ENCODE assay signal across 20 cellular contexts in the genomic region with DNA sequence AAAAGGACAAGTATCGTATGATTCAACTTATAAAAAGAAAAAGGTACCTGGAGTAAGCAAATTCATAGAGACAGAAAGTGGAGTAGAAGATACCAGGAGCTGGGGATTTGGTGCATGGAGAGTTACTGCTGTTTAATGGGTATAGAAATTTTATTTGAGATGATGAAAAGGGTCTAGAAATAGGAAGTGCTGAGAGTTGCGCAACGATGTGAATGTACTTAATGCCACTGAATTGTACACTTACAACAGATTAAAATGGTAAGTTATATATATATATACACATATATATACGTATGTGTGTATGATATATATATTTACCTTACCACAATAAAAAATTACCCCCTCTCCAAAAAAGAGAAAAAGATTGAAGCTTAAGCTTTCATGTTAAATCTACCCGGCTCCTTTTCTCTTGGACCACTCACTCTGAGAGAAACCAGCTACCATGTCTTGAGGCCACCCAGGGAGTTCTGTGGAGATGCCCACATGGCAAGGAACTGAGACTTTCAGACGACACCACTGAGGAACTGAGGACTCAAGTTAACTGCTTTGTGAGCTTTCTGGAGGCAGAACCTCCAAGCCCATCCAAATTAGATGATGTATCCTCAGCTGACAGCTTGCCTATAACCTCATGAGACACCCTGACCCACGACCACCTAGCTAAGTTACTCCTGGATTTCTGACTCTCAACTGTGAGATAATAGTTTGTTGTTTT.
"Had no signal": no experiment of that assay in that cellular context is flagged by ENCODE, and none has a peak within 500 bp of the region (broad histone marks: within the 10 kb centered on the region; RNA-seq: fewer than 3 reads in every experiment).

No MANE protein-coding gene starts in this region.

- H2AFZ ChIP-seq: parathyroid adenoma had no signal

- DNase-seq: activated CD4-positive, alpha-beta T cell treated with anti-CD3 and anti-CD28 coated beads, Interleukin-2, amount 10 ng/mL, durations not matched to agents 24 days and 14 days; activated CD8-positive, alpha-beta T cell treated with anti-CD3 and anti-CD28 coated beads, Interleukin-2, amount 10 ng/mL, durations not matched to agents 7 days and 5 days; activated effector memory CD4-positive, alpha-beta T cell treated with Interleukin-2 at 50 U/mL for 16 hours; activated naive CD4-positive, alpha-beta T cell treated with anti-CD3 and anti-CD28 coated beads, Interleukin-2, amount 10 ng/mL, durations not matched to agents 7 days and 5 days; activated T-cell treated with anti-CD3 and anti-CD28 coated beads, Interleukin-2, amount 50 U/mL, for 4 hours; cerebellar nuclear complex; cortex of kidney; erythroblast; head of caudate nucleus; left lung; midbrain; stimulated activated CD4-positive, alpha-beta T cell treated with anti-CD3 and anti-CD28 coated beads, Interleukin-4, amount 100 ng/mL, for 1 hour; T-helper 9 cell; testis had no signal

- H3K4me1 ChIP-seq: adrenal gland, breast epithelium, left lung, parathyroid adenoma, testis had no signal

- H3K27ac ChIP-seq: adrenal gland, breast epithelium, left lung, parathyroid adenoma, testis, upper lobe of left lung had no signal

- H3K9me3 ChIP-seq: adrenal gland, breast epithelium, left lung, testis, upper lobe of left lung had no signal

- H3K4me2 ChIP-seq: smooth muscle cell had no signal

- ATAC-seq: activated CD8-positive, alpha-beta T cell treated with anti-CD3 and anti-CD28 coated beads, Interleukin-2, amount 10 ng/mL, durations not matched to agents 7 days and 5 days; activated T-cell treated with anti-CD3 and anti-CD28 coated beads, Interleukin-2, amount 50 U/mL, for 4 hours; left lung; sciatic nerve had no signal

- H3K79me2 ChIP-seq: parathyroid adenoma had no signal

- H3K9ac ChIP-seq: parathyroid adenoma had no signal

- H3K27me3 ChIP-seq: adrenal gland, breast epithelium, left lung, testis, upper lobe of left lung had no signal

- H3K36me3 ChIP-seq: adrenal gland, breast epithelium, left lung, upper lobe of left lung had no signal

- H3K4me3 ChIP-seq: adrenal gland, breast epithelium, left lung, smooth muscle cell, testis, upper lobe of left lung had no signal
